ENCODE assay signal across 8 cellular contexts in the genomic region with DNA sequence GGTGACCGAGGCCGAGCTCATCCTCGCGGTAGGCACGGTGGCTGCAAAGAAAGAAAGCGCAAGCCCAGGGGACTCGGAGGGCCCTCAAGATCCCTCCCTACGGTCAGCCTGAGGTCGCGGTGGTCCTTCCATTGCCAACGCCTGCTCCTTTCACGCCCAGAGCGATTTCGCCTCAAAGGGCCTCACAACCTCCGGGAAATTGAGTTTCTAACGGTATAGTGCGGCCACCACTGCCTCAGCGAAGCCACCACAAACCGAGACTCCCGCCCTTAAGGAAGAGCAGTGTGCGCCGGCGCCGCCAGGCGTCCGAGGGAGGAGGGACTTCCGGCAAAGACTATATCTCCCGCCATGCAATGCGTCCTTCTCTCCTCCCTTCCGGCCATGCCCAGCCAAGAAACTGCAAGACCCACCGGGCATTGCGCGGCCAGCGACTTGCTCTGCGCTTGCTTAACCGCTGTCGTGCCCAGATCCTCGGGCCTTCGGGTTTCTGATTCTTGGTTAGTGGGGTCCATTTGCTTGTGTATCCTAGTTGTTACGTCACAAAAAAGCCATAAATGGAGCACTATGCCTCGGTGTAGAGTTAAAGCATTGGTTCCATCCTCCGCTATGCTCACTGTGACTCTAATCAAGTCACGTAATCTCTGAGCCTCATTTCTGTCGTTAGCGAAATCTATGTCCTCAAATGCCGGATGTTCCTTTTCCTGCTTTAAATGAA. TPM values are rescaled to one million over a fixed set of nuclear protein-coding genes. Genes with fewer than 3 reads are reported as not detected.
DNase-seq lines count a peak whose midpoint lies in the region; ATAC-seq and TF ChIP-seq lines count a peak whose summit lies in the region.

A gene with protein sequence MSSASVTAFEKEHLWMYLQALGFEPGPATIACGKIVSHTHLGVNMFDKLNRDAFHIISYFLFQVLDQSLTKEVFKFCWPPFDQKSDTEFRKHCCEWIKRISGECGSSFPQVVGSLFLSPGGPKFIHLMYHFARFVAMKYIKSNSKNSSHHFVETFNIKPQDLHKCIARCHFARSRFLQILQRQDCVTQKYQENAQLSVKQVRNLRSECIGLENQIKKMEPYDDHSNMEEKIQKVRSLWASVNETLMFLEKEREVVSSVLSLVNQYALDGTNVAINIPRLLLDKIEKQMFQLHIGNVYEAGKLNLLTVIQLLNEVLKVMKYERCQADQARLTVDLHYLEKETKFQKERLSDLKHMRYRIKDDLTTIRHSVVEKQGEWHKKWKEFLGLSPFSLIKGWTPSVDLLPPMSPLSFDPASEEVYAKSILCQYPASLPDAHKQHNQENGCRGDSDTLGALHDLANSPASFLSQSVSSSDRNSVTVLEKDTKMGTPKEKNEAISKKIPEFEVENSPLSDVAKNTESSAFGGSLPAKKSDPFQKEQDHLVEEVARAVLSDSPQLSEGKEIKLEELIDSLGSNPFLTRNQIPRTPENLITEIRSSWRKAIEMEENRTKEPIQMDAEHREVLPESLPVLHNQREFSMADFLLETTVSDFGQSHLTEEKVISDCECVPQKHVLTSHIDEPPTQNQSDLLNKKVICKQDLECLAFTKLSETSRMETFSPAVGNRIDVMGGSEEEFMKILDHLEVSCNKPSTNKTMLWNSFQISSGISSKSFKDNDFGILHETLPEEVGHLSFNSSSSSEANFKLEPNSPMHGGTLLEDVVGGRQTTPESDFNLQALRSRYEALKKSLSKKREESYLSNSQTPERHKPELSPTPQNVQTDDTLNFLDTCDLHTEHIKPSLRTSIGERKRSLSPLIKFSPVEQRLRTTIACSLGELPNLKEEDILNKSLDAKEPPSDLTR (minus strand): TSS at position 274 of the 715 bp plus-strand sequence. CDS start 253 bp downstream, at position 21.

- peak; percentile 51 for TF ChIP-seq CTCF in lower lobe of right lung (IDR thresholded peaks at IDR 0.05)

- H3K27me3 ChIP-seq in lower lobe of right lung (ENCODE audit: low read depth), result no peaks in the 10 kb centered on the region

- peaks cover 16% of the 10 kb centered on the region for H3K4me1 ChIP-seq in lower lobe of right lung

- ATAC-seq in GM19468 (IDR thresholded peaks at IDR 0.05; ENCODE audit: extremely low read depth, unreplicated experiment) (peak; percentile 98), lower lobe of right lung (peak; percentile 100)

- DNase-seq in COLO829 (ENCODE audit: low spot score) (peak; percentile 85), HS-5 (ENCODE audit: low read depth) (peak; percentile 83), lower lobe of right lung (peak; percentile 98)
- peak; percentile 94 for DNase-seq in NK-92 treated with Interleukin-12 subunit alpha and Interleukin-12 subunit beta, amount 100 ng/mL, for 24 hours (lab: John Stamatoyannopoulos, UW)
- peak; percentile 95 for DNase-seq in activated CD8-positive, alpha-beta memory T cell treated with anti-CD3 and anti-CD28 coated beads for 24 hours
- peak; percentile 91 for DNase-seq in effector CD4-positive, alpha-beta T cell
- DNase-seq in stimulated activated CD4-positive, alpha-beta T cell treated with anti-CD3 and anti-CD28 coated beads, TNF-alpha, amount 100 ng/mL, for 24 hours (ENCODE audit: low read depth in 3 of 3), result peak; percentile 71 to 90 (median 83)

- H3K4me3 ChIP-seq in lower lobe of right lung, result peak within 1 kb of the TSS; percentile 84

- H3K9me3 ChIP-seq in lower lobe of right lung, result no peaks in the 10 kb centered on the region

- peak within 1 kb of the TSS; percentile 85 for H3K27ac ChIP-seq in lower lobe of right lung

- peaks cover under 1% of the 10 kb centered on the region for H3K36me3 ChIP-seq in lower lobe of right lung

- intact Hi-C loops in lower lobe of right lung (cut with DNase I), result no loop called here

RNA-seq across cellular contexts. Expression of the gene that starts here (rescaled TPM):
- 7.5 TPM for total RNA-seq in lower lobe of right lung

Comparison
In these comparisons a context has a peak if more than half of its experiments do, and no peak if none do; other contexts are left out.
1. Peak in every context shown above with its lines: DNase-seq, ATAC-seq, H3K4me3 ChIP-seq and H3K27ac ChIP-seq.